20 cellular contexts compared by ENCODE assay signal in the genomic region with DNA sequence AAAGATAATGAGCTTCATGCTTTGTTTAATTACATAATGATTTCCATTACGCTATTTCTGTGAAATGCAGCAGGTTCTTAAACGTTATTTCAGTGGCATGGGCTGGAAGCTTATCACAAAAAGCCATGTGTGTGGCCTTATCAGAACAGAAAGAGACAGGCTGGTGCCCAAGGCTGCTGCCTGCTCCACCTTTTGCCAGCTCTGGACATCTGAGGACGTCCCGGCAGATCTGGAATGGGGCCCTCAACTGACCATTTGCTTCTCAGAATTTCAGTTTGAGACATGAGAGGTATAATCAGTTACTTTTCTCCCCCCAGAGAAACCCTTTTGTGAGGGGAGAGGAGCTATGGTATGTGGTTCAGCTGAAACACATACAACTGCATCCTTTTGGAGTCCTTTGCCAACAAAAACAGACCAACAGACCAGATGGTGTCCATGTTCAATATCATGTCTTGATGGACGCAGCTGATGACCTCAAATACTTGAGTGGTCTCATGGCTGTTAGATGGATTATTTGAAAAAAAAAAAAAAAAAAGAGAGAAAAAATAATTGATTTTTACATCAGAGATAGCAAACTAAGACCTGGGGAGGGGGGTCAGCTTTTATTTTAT. TPM values are rescaled to one million over a fixed set of nuclear protein-coding genes. Genes with fewer than 3 reads are reported as not detected.
DNase-seq lines count a peak whose midpoint lies in the region; ATAC-seq and TF ChIP-seq lines count a peak whose summit lies in the region.
"Had no signal": no experiment of that assay in that cellular context is flagged by ENCODE, and none has a peak within 500 bp of the region (broad histone marks: within the 10 kb centered on the region; RNA-seq: fewer than 3 reads in every experiment).

No MANE protein-coding gene starts in this region.

- H3K4me1 ChIP-seq in BLaER1 treated with 17β-estradiol and CSF1 and Interleukin-3, amounts not matched to agents 10 nM and 100 nM: peaks cover 49 to 100% (median 90%) of the 10 kb centered on the region in 10 experiments
- H3K4me1 ChIP-seq in Loucy (ENCODE audit: insufficient read depth, low read length, poor library complexity, severe bottlenecking) (peaks cover 82% of the 10 kb centered on the region), adrenal gland (replicated peaks in 1 of 2) (peaks cover 15 to 44% of the 10 kb centered on the region in 2 donors), right atrium auricular region (peaks cover 0 to 51% of the 10 kb centered on the region in 2 donors), Peyer's patch (peaks cover 6 to 17% (median 14%) of the 10 kb centered on the region in 4 donors)
- H3K4me1 ChIP-seq: HAP-1 had no signal

- TF ChIP-seq POLR2A in adrenal gland (IDR thresholded peaks at IDR 0.05) (no peak), Peyer's patch (IDR thresholded peaks at IDR 0.05) (no peak)

- H4K20me1 ChIP-seq in BLaER1 treated with 17β-estradiol and CSF1 and Interleukin-3, amounts not matched to agents 10 nM and 100 nM: peaks cover 0 to 10% (median 0%) of the 10 kb centered on the region in 11 experiments; a peak in 2 of 22 replicates
- H4K20me1 ChIP-seq in Loucy (ENCODE audit: insufficient read depth, low read length, poor library complexity, severe bottlenecking): no peaks in the 10 kb centered on the region

- H3K9me3 ChIP-seq in BLaER1 treated with 17β-estradiol and CSF1 and Interleukin-3, amounts not matched to agents 10 nM and 100 nM (replicated peaks in 1 of 11): no peaks in the 10 kb centered on the region
- no peaks in the 10 kb centered on the region for H3K9me3 ChIP-seq in Loucy (ENCODE audit: insufficient read depth, low read depth, low read length)
- H3K9me3 ChIP-seq in adrenal gland (replicated peaks in 1 of 3): no peaks in the 10 kb centered on the region
- H3K9me3 ChIP-seq in right atrium auricular region: no peaks in the 10 kb centered on the region
- H3K9me3 ChIP-seq in Peyer's patch: no peaks in the 10 kb centered on the region
- H3K9me3 ChIP-seq: HAP-1 had no signal

- H3K9ac ChIP-seq in BLaER1 treated with 17β-estradiol and CSF1 and Interleukin-3, amounts not matched to agents 10 nM and 100 nM: peak overlapping the region in 4 of 11 experiments; percentile 35 to 72 (median 55); a peak in 7 of 22 replicates
- peak overlapping the region; percentile 72 for H3K9ac ChIP-seq in Loucy (ENCODE audit: low read depth, low read length, poor library complexity, severe bottlenecking)

- peaks cover 16% of the 10 kb centered on the region for H3F3A ChIP-seq in Loucy (ENCODE audit: low read depth)

- H3K79me2 ChIP-seq in Loucy (ENCODE audit: insufficient read depth, low read length): peaks cover 41% of the 10 kb centered on the region; the same call in 1 of the 2 replicates

- H3K9me2 ChIP-seq in Loucy (replicated peaks; ENCODE audit: low read depth, low read length): no peaks in the 10 kb centered on the region

- no peaks in the 10 kb centered on the region for H3K27me3 ChIP-seq in BLaER1 treated with 17β-estradiol and CSF1 and Interleukin-3, amounts not matched to agents 10 nM and 100 nM
- no peaks in the 10 kb centered on the region for H3K27me3 ChIP-seq in Loucy (ENCODE audit: insufficient read depth, low read length, poor library complexity, severe bottlenecking)
- H3K27me3 ChIP-seq in adrenal gland: no peaks in the 10 kb centered on the region
- no peaks in the 10 kb centered on the region for H3K27me3 ChIP-seq in right atrium auricular region
- no peaks in the 10 kb centered on the region for H3K27me3 ChIP-seq in Peyer's patch

- no peak for ATAC-seq in HG03045 (IDR thresholded peaks at IDR 0.05; ENCODE audit: unreplicated experiment)
- ATAC-seq: PC-3 had no signal

- H3K36me3 ChIP-seq in BLaER1 treated with 17β-estradiol and CSF1 and Interleukin-3, amounts not matched to agents 10 nM and 100 nM: peaks cover 0 to 34% (median 17%) of the 10 kb centered on the region in 11 experiments; a peak in 14 of 22 replicates
- H3K36me3 ChIP-seq in Loucy (ENCODE audit: insufficient read depth, low read length) (peaks cover 5% of the 10 kb centered on the region; the same call in 1 of the 2 replicates), adrenal gland (replicated peaks in 1 of 2) (peaks cover 0 to 25% of the 10 kb centered on the region in 2 donors), right atrium auricular region (peaks cover 18% of the 10 kb centered on the region), Peyer's patch (peaks cover 0 to 48% (median 0%) of the 10 kb centered on the region in 3 donors)

- TF ChIP-seq CTCF in Loucy (conservative IDR thresholded peaks at IDR 0.05; ENCODE audit: low read length) (no peak), adrenal gland (IDR thresholded peaks at IDR 0.05) (no peak), right atrium auricular region (IDR thresholded peaks at IDR 0.05) (no peak), Peyer's patch (IDR thresholded peaks at IDR 0.05) (no peak)

- WGBS in adrenal gland, 4 donors: 33 to 46% (median 34%) methylated on average over 5 of the region's 5 CpGs

- H3K4me2 ChIP-seq in BLaER1 treated with 17β-estradiol and CSF1 and Interleukin-3, amounts not matched to agents 10 nM and 100 nM: peak overlapping the region in 10 of 11 experiments; percentile 74 to 96 (median 90); a peak in 21 of 22 replicates
- peak overlapping the region; percentile 63 for H3K4me2 ChIP-seq in Loucy (ENCODE audit: low read depth, low read length, poor library complexity, severe bottlenecking)

- intact Hi-C loops in adrenal gland (cut with DNase I): no loop called here

- no peak overlapping the region for H3K4me3 ChIP-seq in BLaER1 treated with 17β-estradiol and CSF1 and Interleukin-3, amounts not matched to agents 10 nM and 100 nM
- no peak overlapping the region for H3K4me3 ChIP-seq in Loucy (ENCODE audit: low read length, poor library complexity, severe bottlenecking)
- H3K4me3 ChIP-seq in adrenal gland: no peak overlapping the region
- no peak overlapping the region for H3K4me3 ChIP-seq in right atrium auricular region
- H3K4me3 ChIP-seq in Peyer's patch: no peak overlapping the region
- H3K4me3 ChIP-seq: HAP-1 had no signal

- H3K27ac ChIP-seq in BLaER1 treated with 17β-estradiol and CSF1 and Interleukin-3, amounts not matched to agents 10 nM and 100 nM: peak overlapping the region in 7 of 11 experiments; percentile 47 to 87 (median 84); a peak in 13 of 22 replicates
- H3K27ac ChIP-seq in adrenal gland (peak overlapping the region in 4 of 5 donors; percentile 22 to 73 (median 34)), right atrium auricular region (peak overlapping the region; percentile 70 to 76), Peyer's patch (peak overlapping the region in 2 of 4 donors; percentile 9 to 56)

- DNase-seq in adrenal gland: peak in 5 of 7 donors; percentile 72 to 79 (median 74)
- no peak for DNase-seq in right atrium auricular region (ENCODE audit: low spot score)
- DNase-seq in Peyer's patch: no peak
- no peak for DNase-seq in effector CD8-positive, alpha-beta T cell (lab: John Stamatoyannopoulos, UW)
- DNase-seq: CD4-positive, CD25-positive, alpha-beta regulatory T cell; DMS53; IMR-90; NCI-H1417; NCI-H1930; NCI-H2171; NCI-H748 treated with DMSO at 0.1 percent for 48 hours; PC-3 had no signal

- H2AFZ ChIP-seq in Loucy (ENCODE audit: low read length): no peak overlapping the region

RNA-seq across cellular contexts. Expression of gene CDPF1, which starts 8.6 kb away (rescaled TPM):
- total RNA-seq in adrenal gland (10 to 100 TPM; 10.8 to 20.1 (median 13.6) TPM), right atrium auricular region (10 to 100 TPM in 1 of 2 donors, 1 to 10 TPM in 1; 9.7 to 11.9 TPM), Peyer's patch (10 to 100 TPM in 3 of 4 donors, 1 to 10 TPM in 1; 7.0 to 23.9 (median 12.1) TPM)
- 10 to 100 TPM; 10.2 to 32.9 (median 26.9) TPM for polyA plus RNA-seq in adrenal gland

RNA-seq across cellular contexts. Expression of gene PKDREJ, which starts 21.6 kb away (rescaled TPM):
- total RNA-seq in adrenal gland (under 1 TPM in 6 of 8 donors, not detected in 2; under 0.01 to 0.11 (median 0.05) TPM), right atrium auricular region (under 1 TPM; 0.04 to 0.07 TPM), Peyer's patch (1 to 10 TPM in 1 of 4 donors, under 1 TPM in 2, not detected in 1; 0.13 to 1.3 (median 0.35) TPM)
- under 1 TPM; 0.03 to 0.08 (median 0.07) TPM for polyA plus RNA-seq in adrenal gland
- total RNA-seq: A673; CD4-positive, CD25-positive, alpha-beta regulatory T cell; HT-29; IMR-90; LHCN-M2; NCI-H460; PC-3 had no signal

RNA-seq across cellular contexts. Expression of gene TTC38, which starts 26.3 kb away (rescaled TPM):
- total RNA-seq in adrenal gland (100 to 1,000 TPM in 1 of 8 donors, 10 to 100 TPM in 7; 36.7 to 111 (median 45.8) TPM), right atrium auricular region (10 to 100 TPM; 22.6 to 41.7 TPM), Peyer's patch (100 to 1,000 TPM; 173 to 606 (median 587) TPM)
- polyA plus RNA-seq in adrenal gland: 10 to 100 TPM; 24.0 to 31.1 (median 27.2) TPM

RNA-seq across cellular contexts. Expression of gene GTSE1, which starts 55.2 kb away (rescaled TPM):
- total RNA-seq in adrenal gland (1 to 10 TPM in 4 of 8 donors, under 1 TPM in 4; 0.06 to 1.9 (median 1.1) TPM), right atrium auricular region (under 1 TPM; 0.16 to 0.63 TPM), Peyer's patch (10 to 100 TPM in 1 of 4 donors, 1 to 10 TPM in 3; 2.3 to 14.9 (median 5.9) TPM)
- 1 to 10 TPM in 2 of 3 donors, under 1 TPM in 1; 0.80 to 1.0 (median 1.0) TPM for polyA plus RNA-seq in adrenal gland

Comparison
In these comparisons a context has a peak if more than half of its experiments do, and no peak if none do; other contexts are left out.
1. DNase-seq: peak in adrenal gland (5 of 7); none in right atrium auricular region (single experiment), Peyer's patch (0 of 3) and effector CD8-positive, alpha-beta T cell (single experiment).